1 cellular context compared by ENCODE assay signal in genomic region chr19:49719420-49719819, GRCh38.
TF ChIP-seq lines count a peak whose summit lies in the region.

No MANE protein-coding gene starts in this region.

TF ChIP-seq in K562, 482 proteins besides CTCF, POLR2A, EP300 and RAD21:
- TF ChIP-seq ZNF316 (IDR thresholded peaks at IDR 0.05) (peak; percentile 53; the same call in 1 of the 2 replicates), ZBTB33 (CRISPR knock-in tag; IDR thresholded peaks at IDR 0.05) (peak; percentile 78; the same call in 1 of the 2 replicates)
